Comparison of ENCODE assay signal across 29 cellular contexts in the genomic region with DNA sequence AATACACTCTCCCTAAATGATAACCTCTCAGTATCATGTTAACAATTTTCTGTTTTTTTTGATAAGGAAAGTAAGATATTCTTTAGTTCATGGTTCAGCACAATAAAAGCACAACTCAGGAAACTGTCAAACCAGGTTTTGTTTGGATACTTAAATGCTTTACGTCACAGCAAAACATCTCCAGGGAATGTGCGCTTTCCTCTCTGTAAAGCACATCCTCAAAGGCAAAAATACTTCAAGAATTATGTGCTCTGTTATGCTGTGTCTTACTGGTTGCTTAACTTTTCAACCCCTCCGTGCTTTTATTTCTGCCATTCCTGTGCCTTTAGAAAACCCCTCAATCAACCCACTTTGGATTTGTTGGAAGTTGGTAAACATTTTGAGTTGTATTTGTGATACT. TPM values are rescaled to one million over a fixed set of nuclear protein-coding genes. Genes with fewer than 3 reads are reported as not detected.
A peak's percentile ranks its signal among the peaks of the same experiment; 100 is the strongest.
DNase-seq lines count a peak whose midpoint lies in the region; ATAC-seq, FAIRE-seq and TF ChIP-seq lines count a peak whose summit lies in the region.
"Had no signal": no experiment of that assay in that cellular context is flagged by ENCODE, and none has a peak within 500 bp of the region (broad histone marks: within the 10 kb centered on the region; RNA-seq: fewer than 3 reads in every experiment).

No MANE protein-coding gene starts in this region.

- H3K27ac Mint-ChIP-seq in astrocyte (ENCODE audit: unreplicated experiment), result no peak overlapping the region
- peak overlapping the region; percentile 77 for H3K27ac Mint-ChIP-seq in endothelial cell (ENCODE audit: unreplicated experiment)
- no peak overlapping the region for H3K27ac Mint-ChIP-seq in activated T-cell treated with anti-CD3 and anti-CD28 coated beads, Interleukin-2, amount 50 U/mL, for 72 hours
- H3K27ac Mint-ChIP-seq: activated CD8-positive, alpha-beta T cell treated with anti-CD3 and anti-CD28 coated beads for 36 hours; brain; CD14-positive monocyte; neural progenitor cell; T-helper 1 cell treated with Interleukin-12 subunit alpha and Interleukin-12 subunit beta and Interleukin-4 antibody, amounts not matched to agents 30 μg/mL and 1 μg/mL, for 36 hours had no signal

- no peak overlapping the region for H3K4me3 Mint-ChIP-seq in astrocyte (ENCODE audit: unreplicated experiment)
- no peak overlapping the region for H3K4me3 Mint-ChIP-seq in endothelial cell (ENCODE audit: unreplicated experiment)
- no peak overlapping the region for H3K4me3 Mint-ChIP-seq in activated T-cell treated with anti-CD3 and anti-CD28 coated beads, Interleukin-2, amount 50 U/mL, for 72 hours
- H3K4me3 Mint-ChIP-seq: activated CD8-positive, alpha-beta T cell treated with anti-CD3 and anti-CD28 coated beads for 36 hours; brain; CD14-positive monocyte; neural progenitor cell; T-helper 1 cell treated with Interleukin-12 subunit alpha and Interleukin-12 subunit beta and Interleukin-4 antibody, amounts not matched to agents 30 μg/mL and 1 μg/mL, for 36 hours had no signal

- no peak for FAIRE-seq in astrocyte (lab: Jason Lieb, UNC)
- FAIRE-seq: endometrium, GM12892, HepG2, RCC 7860, urothelium cell line had no signal

- H3K4me3 ChIP-seq in astrocyte (ENCODE audit: insufficient read depth, low read depth, low read length) (no peak overlapping the region), left lung (no peak overlapping the region), skeletal muscle cell (ENCODE audit: low read depth, low read length) (no peak overlapping the region), ascending aorta (peak overlapping the region in 1 of 2 donors; percentile 30)
- H3K4me3 ChIP-seq: hepatocyte, neural progenitor cell, prostate gland, SJSA1, skin epidermis, suprapubic skin had no signal

- no peak overlapping the region for H3K9ac ChIP-seq in astrocyte (ENCODE audit: low read length)
- H3K9ac ChIP-seq: neural progenitor cell had no signal

- H3K27me3 Mint-ChIP-seq in astrocyte (ENCODE audit: low read depth, unreplicated experiment) (no peaks in the 10 kb centered on the region), endothelial cell (ENCODE audit: unreplicated experiment) (no peaks in the 10 kb centered on the region)
- no peaks in the 10 kb centered on the region for H3K27me3 Mint-ChIP-seq in activated T-cell treated with anti-CD3 and anti-CD28 coated beads, Interleukin-2, amount 50 U/mL, for 72 hours (ENCODE audit: low read depth)
- H3K27me3 Mint-ChIP-seq: activated CD8-positive, alpha-beta T cell treated with anti-CD3 and anti-CD28 coated beads for 36 hours; brain had no signal

- ATAC-seq in left lung, result peak; percentile 7
- no peak for ATAC-seq in activated T-cell treated with anti-CD3 and anti-CD28 coated beads, Interleukin-2, amount 50 U/mL, for 72 hours (replicated peaks in 1 of 2)
- ATAC-seq: HepG2 had no signal

- H2AFZ ChIP-seq in astrocyte (ENCODE audit: low read depth, low read length), result no peak overlapping the region
- H2AFZ ChIP-seq: hepatocyte, neural progenitor cell had no signal

- H3K9me3 ChIP-seq in astrocyte (ENCODE audit: insufficient read depth, low read depth, low read length), result no peaks in the 10 kb centered on the region
- H3K9me3 ChIP-seq in left lung, result peaks cover 0 to 4% of the 10 kb centered on the region in 2 donors
- H3K9me3 ChIP-seq in ascending aorta, result no peaks in the 10 kb centered on the region
- H3K9me3 ChIP-seq: prostate gland, SJSA1, suprapubic skin had no signal

- H3K4me1 Mint-ChIP-seq in astrocyte (ENCODE audit: low read depth, unreplicated experiment), result peaks cover 13% of the 10 kb centered on the region
- peaks cover 5% of the 10 kb centered on the region for H3K4me1 Mint-ChIP-seq in endothelial cell (ENCODE audit: unreplicated experiment)
- peaks cover 18% of the 10 kb centered on the region for H3K4me1 Mint-ChIP-seq in activated T-cell treated with anti-CD3 and anti-CD28 coated beads, Interleukin-2, amount 50 U/mL, for 72 hours (ENCODE audit: low read depth)
- H3K4me1 Mint-ChIP-seq: CD14-positive monocyte had no signal

- peak overlapping the region; percentile 5 for H3K27ac ChIP-seq in astrocyte (ENCODE audit: low read depth, low read length)
- no peak overlapping the region for H3K27ac ChIP-seq in left lung
- H3K27ac ChIP-seq in ascending aorta, result peak overlapping the region in 1 of 2 donors; percentile 3
- H3K27ac ChIP-seq: hepatocyte, neural progenitor cell, prostate gland, SJSA1, suprapubic skin had no signal

- H3K79me2 ChIP-seq in astrocyte (ENCODE audit: insufficient read depth, low read length), result peaks cover 47% of the 10 kb centered on the region

- H4K20me1 ChIP-seq in astrocyte (ENCODE audit: insufficient read depth, low read length), result peaks cover 17% of the 10 kb centered on the region

- peaks cover 5% of the 10 kb centered on the region for H3K9me3 Mint-ChIP-seq in astrocyte (ENCODE audit: unreplicated experiment)
- H3K9me3 Mint-ChIP-seq in endothelial cell (ENCODE audit: unreplicated experiment), result no peaks in the 10 kb centered on the region
- H3K9me3 Mint-ChIP-seq in activated T-cell treated with anti-CD3 and anti-CD28 coated beads, Interleukin-2, amount 50 U/mL, for 72 hours, result no peaks in the 10 kb centered on the region
- H3K9me3 Mint-ChIP-seq: T-helper 1 cell treated with Interleukin-12 subunit alpha and Interleukin-12 subunit beta and Interleukin-4 antibody, amounts not matched to agents 30 μg/mL and 1 μg/mL, for 36 hours had no signal

- no peaks in the 10 kb centered on the region for H3K27me3 ChIP-seq in astrocyte (ENCODE audit: insufficient read depth, low read length)
- no peaks in the 10 kb centered on the region for H3K27me3 ChIP-seq in left lung
- no peaks in the 10 kb centered on the region for H3K27me3 ChIP-seq in ascending aorta
- H3K27me3 ChIP-seq: hepatocyte, neural progenitor cell, SJSA1, suprapubic skin had no signal

- no peak for DNase-seq in astrocyte (ENCODE audit: low read depth)
- DNase-seq in endothelial cell (ENCODE audit: low spot score), result no peak
- DNase-seq in left lung, result no peak
- peak; percentile 48 for DNase-seq in skeletal muscle cell (ENCODE audit: low read depth)
- DNase-seq in GOT3 (lab: John Stamatoyannopoulos, UW), result no peak
- DNase-seq in ascending aorta (ENCODE audit: low spot score in 2 of 2), result no peak
- no peak for DNase-seq in activated T-cell treated with anti-CD3 and anti-CD28 coated beads, Interleukin-2, amount 50 U/mL, for 72 hours
- DNase-seq: activated CD4-positive, alpha-beta T cell treated with anti-CD3 and anti-CD28 coated beads for 1 hour; activated CD8-positive, alpha-beta T cell treated with anti-CD3 and anti-CD28 coated beads for 36 hours; activated effector memory CD4-positive, alpha-beta T cell treated with anti-CD3 and anti-CD28 coated beads, Interleukin-2, amount 50 U/mL, for 16 hours; activated T-cell treated with anti-CD3 and anti-CD28 coated beads for 4 hours; HCEC 1CT; NCI-H1694 treated with DMSO at 0.1 percent for 48 hours; NCI-H526; stimulated activated CD4-positive, alpha-beta T cell treated with anti-CD3 and anti-CD28 coated beads, Interleukin-2, amount 100 ng/mL, for 24 hours had no signal

- TF ChIP-seq CTCF in astrocyte (IDR thresholded peaks at IDR 0.05; ENCODE audit: insufficient read depth, low read depth, low read length), result no peak
- TF ChIP-seq CTCF in endothelial cell (IDR thresholded peaks at IDR 0.05; ENCODE audit: unreplicated experiment), result no peak
- TF ChIP-seq CTCF in left lung (IDR thresholded peaks at IDR 0.05), result no peak
- no peak for TF ChIP-seq CTCF in ascending aorta (IDR thresholded peaks at IDR 0.05)

- H3K4me1 ChIP-seq in astrocyte (ENCODE audit: insufficient read depth, low read length), result peaks cover 15% of the 10 kb centered on the region
- H3K4me1 ChIP-seq in left lung, result peaks cover 0 to 4% of the 10 kb centered on the region in 2 donors
- H3K4me1 ChIP-seq in ascending aorta, result peaks cover 0 to 23% of the 10 kb centered on the region in 2 donors
- H3K4me1 ChIP-seq: neural progenitor cell, prostate gland had no signal

- H3K36me3 Mint-ChIP-seq in astrocyte (ENCODE audit: low read depth, unreplicated experiment), result peaks cover 14% of the 10 kb centered on the region
- H3K36me3 Mint-ChIP-seq in endothelial cell (ENCODE audit: low read depth, unreplicated experiment), result peaks cover 18% of the 10 kb centered on the region
- peaks cover 0 to 3% of the 10 kb centered on the region in 2 donors for H3K36me3 Mint-ChIP-seq in activated T-cell treated with anti-CD3 and anti-CD28 coated beads, Interleukin-2, amount 50 U/mL, for 72 hours (ENCODE audit: insufficient read depth in 2 of 2)
- H3K36me3 Mint-ChIP-seq: CD14-positive monocyte had no signal

- peaks cover 3% of the 10 kb centered on the region for H3K36me3 ChIP-seq in astrocyte (ENCODE audit: insufficient read depth, low read length)
- no peaks in the 10 kb centered on the region for H3K36me3 ChIP-seq in left lung
- no peaks in the 10 kb centered on the region for H3K36me3 ChIP-seq in ascending aorta
- H3K36me3 ChIP-seq: neural progenitor cell, prostate gland, suprapubic skin had no signal

- peak overlapping the region; percentile 37 for H3K4me2 ChIP-seq in astrocyte (ENCODE audit: low read length)
- H3K4me2 ChIP-seq: hepatocyte, neural progenitor cell had no signal

- intact Hi-C loops in left lung (cut with DNase I), result no loop called here
- intact Hi-C loops in ascending aorta (cut with DNase I), result no loop called here

RNA-seq across cellular contexts. Expression of gene SNX25, which starts 27.8 kb away (rescaled TPM):
- 29.2 and 29.5 TPM in 2 replicates for total RNA-seq in astrocyte
- 19.3 TPM for total RNA-seq in endothelial cell (ENCODE audit: unreplicated experiment)
- 100 to 1,000 TPM in 1 of 2 donors, 10 to 100 TPM in 1; 65.8 to 122 TPM for total RNA-seq in left lung
- 18.7 TPM for total RNA-seq in ascending aorta
- 10 to 100 TPM; 15.8 to 17.9 TPM for total RNA-seq in activated T-cell treated with anti-CD3 and anti-CD28 coated beads, Interleukin-2, amount 50 U/mL, for 72 hours

RNA-seq across cellular contexts. Expression of gene CFAP97, which starts 33.4 kb away (rescaled TPM):
- total RNA-seq in astrocyte (22.1 and 22.7 TPM in 2 replicates), endothelial cell (ENCODE audit: unreplicated experiment) (18.2 TPM), left lung (10 to 100 TPM; 25.7 to 39.0 TPM), ascending aorta (27.7 TPM)
- 10 to 100 TPM; 47.3 to 51.8 TPM for total RNA-seq in activated T-cell treated with anti-CD3 and anti-CD28 coated beads, Interleukin-2, amount 50 U/mL, for 72 hours
